Comparison of ENCODE assay signal across 8 cellular contexts in genomic region chr2:159612255-159612901, GRCh38. TPM values are rescaled to one million over a fixed set of nuclear protein-coding genes. Genes with fewer than 3 reads are reported as not detected.
DNase-seq lines count a peak whose midpoint lies in the region; ATAC-seq and TF ChIP-seq lines count a peak whose summit lies in the region.

No MANE protein-coding gene starts in this region.

- H3K27ac ChIP-seq in adrenal gland (peak overlapping the region in 3 of 5 donors; percentile 32 to 98 (median 49)), liver (ENCODE audit: low read depth in 1 of 2, low read length in 2 of 2) (no peak overlapping the region)

- no peak for TF ChIP-seq RAD21 in liver (IDR thresholded peaks at IDR 0.05)

- peak overlapping the region; percentile 21 for H3K4me3 ChIP-seq in BE2C (ENCODE audit: low read depth, low read length)
- H3K4me3 ChIP-seq in adrenal gland: peak overlapping the region in 1 of 4 donors; percentile 80
- no peak overlapping the region for H3K4me3 ChIP-seq in liver (ENCODE audit: low read depth in 1 of 3, low read length in 3 of 3)

- H3K27me3 ChIP-seq in BE2C (no peaks in the 10 kb centered on the region), adrenal gland (no peaks in the 10 kb centered on the region), liver (ENCODE audit: control insufficient read depth in 4 of 4, insufficient read depth in 4 of 4, low read length in 3 of 4) (no peaks in the 10 kb centered on the region)

- peak overlapping the region in 1 of 2 donors; percentile 20 for H3K9ac ChIP-seq in liver (ENCODE audit: low read depth in 1 of 2, low read length in 2 of 2)

- ATAC-seq in GM19023 (IDR thresholded peaks at IDR 0.05; ENCODE audit: unreplicated experiment) (no peak), HG02642 (IDR thresholded peaks at IDR 0.05; ENCODE audit: poor library complexity, unreplicated experiment) (no peak)

- TF ChIP-seq POLR2A in adrenal gland (IDR thresholded peaks at IDR 0.05): no peak

- 50 to 63% (median 55%) methylated on average over 1 of the region's 1 CpG for WGBS in adrenal gland, 4 donors
- WGBS in liver: 82% methylated on average over 1 of the region's 1 CpG

- H3K4me1 ChIP-seq in BE2C (peaks cover 3% of the 10 kb centered on the region; the same call in 1 of the 2 replicates), adrenal gland (replicated peaks in 1 of 2) (peaks cover 7 to 52% of the 10 kb centered on the region in 2 donors), liver (ENCODE audit: control insufficient read depth in 4 of 4, insufficient read depth in 4 of 4, low read length in 3 of 4) (peaks cover 0 to 16% (median 9%) of the 10 kb centered on the region in 4 donors)

- no peak for TF ChIP-seq CTCF in BE2C (IDR thresholded peaks at IDR 0.05; ENCODE audit: low read depth, low read length)
- TF ChIP-seq CTCF in adrenal gland (IDR thresholded peaks at IDR 0.05): no peak
- no peak for TF ChIP-seq CTCF in liver (IDR thresholded peaks at IDR 0.05; ENCODE audit: low read depth, low read length, missing input control)

- intact Hi-C loops in adrenal gland (cut with DNase I): loop anchor here in 1 of 2 donors (5.0 kb wide), 1 partner anchor 100 kb away; the partner anchor contains the start of gene MARCHF7

- H3K36me3 ChIP-seq in BE2C: no peaks in the 10 kb centered on the region
- H3K36me3 ChIP-seq in adrenal gland (replicated peaks in 1 of 2): no peaks in the 10 kb centered on the region
- no peaks in the 10 kb centered on the region for H3K36me3 ChIP-seq in liver (ENCODE audit: control insufficient read depth in 4 of 4, insufficient read depth in 3 of 4, low read depth in 1 of 4, low read length in 3 of 4)

- no peak for DNase-seq in BE2C
- DNase-seq in MV-4-11 (lab: John Stamatoyannopoulos, UW): peak; percentile 54
- DNase-seq in adrenal gland: no peak
- DNase-seq in SW 1271 (lab: John Stamatoyannopoulos, UW): no peak
- no peak for DNase-seq in stimulated activated CD4-positive, alpha-beta T cell treated with anti-CD3 and anti-CD28 coated beads, Interleukin-4, amount 100 ng/mL, for 1 hour

- H3K9me3 ChIP-seq in BE2C (no peaks in the 10 kb centered on the region), adrenal gland (replicated peaks in 1 of 3) (no peaks in the 10 kb centered on the region), liver (ENCODE audit: control insufficient read depth in 4 of 4, low read length in 3 of 4) (no peaks in the 10 kb centered on the region)

TF ChIP-seq in liver, 16 proteins besides CTCF, POLR2A, EP300 and RAD21:
- TF ChIP-seq YY1 (IDR thresholded peaks at IDR 0.05) (peak; percentile 51), ZBTB33 (IDR thresholded peaks at IDR 0.05) (no peak)
TF ChIP-seq in liver: peak in this region for 1.

RNA-seq across cellular contexts. Expression of gene BAZ2B, which starts 4.0 kb away (rescaled TPM):
- 16.9 TPM for polyA plus RNA-seq in BE2C (2012; ENCODE audit: insufficient read depth, insufficient read length, low read depth)
- total RNA-seq in adrenal gland: 100 to 1,000 TPM in 3 of 8 donors, 10 to 100 TPM in 5; 44.0 to 136 (median 77.0) TPM
- polyA plus RNA-seq in adrenal gland: 10 to 100 TPM; 18.9 to 61.8 (median 38.8) TPM
- total RNA-seq in liver: 10 to 100 TPM; 24.7 to 61.0 TPM
- 10 to 100 TPM in 1 of 2 donors, 1 to 10 TPM in 1; 6.7 to 25.2 TPM for polyA plus RNA-seq in liver

Comparison
In these comparisons a context has a peak if more than half of its experiments do, and no peak if none do; other contexts are left out.
1. H3K27ac ChIP-seq: peak in adrenal gland (3 of 5); none in liver (0 of 2).